In genomic region chr13:48993150-48993549, GRCh38 we compare ENCODE assay signal across 16 cellular contexts. TPM values are rescaled to one million over a fixed set of nuclear protein-coding genes. Genes with fewer than 3 reads are reported as not detected.
A peak's percentile ranks its signal among the peaks of the same experiment; 100 is the strongest.
DNase-seq lines count a peak whose midpoint lies in the region; ATAC-seq and TF ChIP-seq lines count a peak whose summit lies in the region.
"Had no signal": no experiment of that assay in that cellular context is flagged by ENCODE, and none has a peak within 500 bp of the region (broad histone marks: within the 10 kb centered on the region; RNA-seq: fewer than 3 reads in every experiment).

No MANE protein-coding gene starts in this region.

- no peak for TF ChIP-seq CTCF in activated CD8-positive, alpha-beta T cell treated with anti-CD3 and anti-CD28 coated beads for 36 hours (IDR thresholded peaks at IDR 0.05)
- TF ChIP-seq CTCF in HEK293 (tag by site-specific recombination; IDR thresholded peaks at IDR 0.05), result no peak
- TF ChIP-seq CTCF in epithelial cell of esophagus (IDR thresholded peaks at IDR 0.05; ENCODE audit: insufficient read depth, low read depth, low read length, missing control alignments), result no peak
- TF ChIP-seq CTCF in Caco-2 (IDR thresholded peaks at IDR 0.05; ENCODE audit: insufficient read depth in 1 of 2, low read depth in 1 of 2, low read length in 1 of 2, severe bottlenecking in 1 of 2, unreplicated experiment in 1 of 2), result no peak

- BruUV-seq in Caco-2 (replicated peaks; lab: Mats Ljungman, UMichigan), result no TSS peak

- H3K4me1 ChIP-seq in HEK293 (ENCODE audit: control insufficient read depth, insufficient read depth, low read length), result no peaks in the 10 kb centered on the region
- no peaks in the 10 kb centered on the region for H3K4me1 ChIP-seq in Caco-2
- H3K4me1 ChIP-seq: HAP-1 had no signal

- no peak overlapping the region for H3K27ac Mint-ChIP-seq in activated CD8-positive, alpha-beta T cell treated with anti-CD3 and anti-CD28 coated beads for 36 hours
- H3K27ac Mint-ChIP-seq in activated CD8-positive, alpha-beta T cell treated with anti-CD3 and anti-CD28 coated beads, Interleukin-2, amount 10 ng/mL, durations not matched to agents 7 days and 5 days, result no peak overlapping the region
- H3K27ac Mint-ChIP-seq in Caco-2 (ENCODE audit: unreplicated experiment), result no peak overlapping the region
- H3K27ac Mint-ChIP-seq: CD4-positive, CD25-positive, alpha-beta regulatory T cell; HFFc6 had no signal

- H3K36me3 Mint-ChIP-seq in activated CD8-positive, alpha-beta T cell treated with anti-CD3 and anti-CD28 coated beads for 36 hours (ENCODE audit: low read depth), result peaks cover 44% of the 10 kb centered on the region
- H3K36me3 Mint-ChIP-seq in activated CD8-positive, alpha-beta T cell treated with anti-CD3 and anti-CD28 coated beads, Interleukin-2, amount 10 ng/mL, durations not matched to agents 7 days and 5 days (ENCODE audit: low read depth), result peaks cover 44% of the 10 kb centered on the region
- H3K36me3 Mint-ChIP-seq in Caco-2 (ENCODE audit: insufficient read depth, unreplicated experiment), result no peaks in the 10 kb centered on the region

- peak; percentile 37 for ATAC-seq in activated CD8-positive, alpha-beta T cell treated with anti-CD3 and anti-CD28 coated beads for 36 hours
- ATAC-seq in activated CD8-positive, alpha-beta T cell treated with anti-CD3 and anti-CD28 coated beads, Interleukin-2, amount 10 ng/mL, durations not matched to agents 7 days and 5 days, result no peak
- ATAC-seq: K562 had no signal

- no peak overlapping the region for H3K27ac ChIP-seq in HEK293 (ENCODE audit: extremely low read depth, low read depth, low read length)
- H3K27ac ChIP-seq: BLaER1 treated with 17β-estradiol and CSF1 and Interleukin-3, amounts not matched to agents 10 nM and 100 nM had no signal

- CTCF ChIA-PET in activated CD8-positive, alpha-beta T cell treated with anti-CD3 and anti-CD28 coated beads for 36 hours (lab: Charles Lee), result no interaction called here
- CTCF ChIA-PET in activated CD8-positive, alpha-beta T cell treated with anti-CD3 and anti-CD28 coated beads, Interleukin-2, amount 10 ng/mL, durations not matched to agents 7 days and 5 days (lab: Charles Lee), result no interaction called here
- CTCF ChIA-PET in HEK293 (lab: Yijun Ruan, JAX), result no interaction called here
- CTCF ChIA-PET in Caco-2 (lab: Charles Lee), result no interaction called here

- no peak overlapping the region for H3K4me3 ChIP-seq in HEK293 (ENCODE audit: low read depth, low read length)
- H3K4me3 ChIP-seq in epithelial cell of esophagus (ENCODE audit: low read length), result no peak overlapping the region
- no peak overlapping the region for H3K4me3 ChIP-seq in Caco-2 (ENCODE audit: low read depth, low read length)
- H3K4me3 ChIP-seq in H7 (ENCODE audit: insufficient read depth, low read depth, low read length), result no peak overlapping the region
- H3K4me3 ChIP-seq: BLaER1 treated with 17β-estradiol and CSF1 and Interleukin-3, amounts not matched to agents 10 nM and 100 nM; HAP-1; K562 had no signal

- H3K36me3 ChIP-seq in HEK293 (ENCODE audit: control insufficient read depth in 2 of 2, insufficient read depth in 1 of 2, low read length in 2 of 2), result no peaks in the 10 kb centered on the region
- H3K36me3 ChIP-seq in Caco-2 (ENCODE audit: control insufficient read depth, insufficient read depth, low read length), result no peaks in the 10 kb centered on the region
- H3K36me3 ChIP-seq in H7 (replicated peaks; ENCODE audit: control insufficient read depth, insufficient read depth, low read length), result no peaks in the 10 kb centered on the region
- H3K36me3 ChIP-seq: HAP-1 had no signal

- POLR2A ChIA-PET in activated CD8-positive, alpha-beta T cell treated with anti-CD3 and anti-CD28 coated beads for 36 hours (lab: Charles Lee), result no interaction called here
- POLR2A ChIA-PET in activated CD8-positive, alpha-beta T cell treated with anti-CD3 and anti-CD28 coated beads, Interleukin-2, amount 10 ng/mL, durations not matched to agents 7 days and 5 days (lab: Charles Lee), result no interaction called here
- POLR2A ChIA-PET in HEK293 (lab: Yijun Ruan, JAX), result no interaction called here
- POLR2A ChIA-PET in Caco-2 (lab: Charles Lee), result no interaction called here

- no peak for DNase-seq in activated CD8-positive, alpha-beta T cell treated with anti-CD3 and anti-CD28 coated beads for 36 hours
- no peak for DNase-seq in activated CD8-positive, alpha-beta T cell treated with anti-CD3 and anti-CD28 coated beads, Interleukin-2, amount 10 ng/mL, durations not matched to agents 7 days and 5 days
- DNase-seq in epithelial cell of esophagus (ENCODE audit: low read depth), result peak; percentile 3
- no peak for DNase-seq in Caco-2
- DNase-seq in dermis blood vessel endothelial cell, result no peak
- DNase-seq in H7, result no peak
- DNase-seq: ACHN, Calu3, DMS 273 treated with DMSO at 0.1 percent for 48 hours, GOT3, HFFc6 had no signal

- H3K9me3 ChIP-seq in HEK293 (ENCODE audit: control insufficient read depth, insufficient read depth, low read depth, low read length) (no peaks in the 10 kb centered on the region), Caco-2 (no peaks in the 10 kb centered on the region)
- H3K9me3 ChIP-seq: HAP-1 had no signal

- H3K4me3 Mint-ChIP-seq in activated CD8-positive, alpha-beta T cell treated with anti-CD3 and anti-CD28 coated beads for 36 hours, result no peak overlapping the region
- H3K4me3 Mint-ChIP-seq in activated CD8-positive, alpha-beta T cell treated with anti-CD3 and anti-CD28 coated beads, Interleukin-2, amount 10 ng/mL, durations not matched to agents 7 days and 5 days, result no peak overlapping the region
- no peak overlapping the region for H3K4me3 Mint-ChIP-seq in Caco-2 (ENCODE audit: unreplicated experiment)
- H3K4me3 Mint-ChIP-seq: CD4-positive, CD25-positive, alpha-beta regulatory T cell; HFFc6 had no signal

- H3K9me3 Mint-ChIP-seq in activated CD8-positive, alpha-beta T cell treated with anti-CD3 and anti-CD28 coated beads for 36 hours, result peaks cover 12% of the 10 kb centered on the region
- peaks cover 10% of the 10 kb centered on the region for H3K9me3 Mint-ChIP-seq in activated CD8-positive, alpha-beta T cell treated with anti-CD3 and anti-CD28 coated beads, Interleukin-2, amount 10 ng/mL, durations not matched to agents 7 days and 5 days (ENCODE audit: insufficient read depth)
- H3K9me3 Mint-ChIP-seq in Caco-2 (ENCODE audit: unreplicated experiment), result peaks cover 10% of the 10 kb centered on the region

- no peaks in the 10 kb centered on the region for H3K27me3 ChIP-seq in Caco-2 (replicated peaks; ENCODE audit: control insufficient read depth, insufficient read depth, low read length)
- H3K27me3 ChIP-seq in H7 (ENCODE audit: control insufficient read depth, insufficient read depth, low read length), result no peaks in the 10 kb centered on the region
- H3K27me3 ChIP-seq: BLaER1 treated with 17β-estradiol and CSF1 and Interleukin-3, amounts not matched to agents 10 nM and 100 nM had no signal

- H3K27me3 Mint-ChIP-seq in activated CD8-positive, alpha-beta T cell treated with anti-CD3 and anti-CD28 coated beads for 36 hours, result no peaks in the 10 kb centered on the region
- H3K27me3 Mint-ChIP-seq in activated CD8-positive, alpha-beta T cell treated with anti-CD3 and anti-CD28 coated beads, Interleukin-2, amount 10 ng/mL, durations not matched to agents 7 days and 5 days (ENCODE audit: low read depth), result no peaks in the 10 kb centered on the region
- no peaks in the 10 kb centered on the region for H3K27me3 Mint-ChIP-seq in Caco-2 (ENCODE audit: insufficient read depth, unreplicated experiment)
- H3K27me3 Mint-ChIP-seq: CD4-positive, CD25-positive, alpha-beta regulatory T cell had no signal

- H3K4me1 Mint-ChIP-seq in activated CD8-positive, alpha-beta T cell treated with anti-CD3 and anti-CD28 coated beads for 36 hours (ENCODE audit: low read depth), result peaks cover 24% of the 10 kb centered on the region
- peaks cover 11% of the 10 kb centered on the region for H3K4me1 Mint-ChIP-seq in activated CD8-positive, alpha-beta T cell treated with anti-CD3 and anti-CD28 coated beads, Interleukin-2, amount 10 ng/mL, durations not matched to agents 7 days and 5 days (ENCODE audit: low read depth)
- H3K4me1 Mint-ChIP-seq in Caco-2 (ENCODE audit: low read depth, unreplicated experiment), result no peaks in the 10 kb centered on the region

- intact Hi-C loops in activated CD8-positive, alpha-beta T cell treated with anti-CD3 and anti-CD28 coated beads for 36 hours (cut with micrococcal nuclease), result no loop called here
- intact Hi-C loops in Caco-2 (cut with micrococcal nuclease; ENCODE audit: unreplicated experiment), result no loop called here

TF ChIP-seq in HEK293, 187 proteins besides CTCF, POLR2A, EP300 and RAD21:
- TF ChIP-seq ZBTB20 (tag by site-specific recombination; IDR thresholded peaks at IDR 0.05) (0 out of 2 replicates have a peak, but pooled peaks have one; percentile 14), SCRT2 (tag by site-specific recombination; IDR thresholded peaks at IDR 0.05) (peak; percentile 79), ZNF280C (tag by site-specific recombination; IDR thresholded peaks at IDR 0.05) (no peak)

RNA-seq across cellular contexts. Expression of gene FNDC3A, which starts 17.4 kb away (rescaled TPM):
- total RNA-seq in activated CD8-positive, alpha-beta T cell treated with anti-CD3 and anti-CD28 coated beads for 36 hours, result 10 to 100 TPM; 25.7 to 26.6 TPM
- total RNA-seq in activated CD8-positive, alpha-beta T cell treated with anti-CD3 and anti-CD28 coated beads, Interleukin-2, amount 10 ng/mL, durations not matched to agents 7 days and 5 days, result 10 to 100 TPM; 25.5 to 25.7 TPM
- 32.5 and 33.3 TPM in 2 replicates for total RNA-seq in Caco-2 (2022)
- total RNA-seq in dermis blood vessel endothelial cell, result 55.3 and 63.9 TPM in 2 replicates
- 22.8 and 38.0 TPM in 2 replicates for total RNA-seq in H7 (2014; rRNA removed; shearing (Covaris generic))
